Comparison of ENCODE assay signal across 25 cellular contexts in genomic region chrX:44062842-44063241, GRCh38.
DNase-seq lines count a peak whose midpoint lies in the region; ATAC-seq and TF ChIP-seq lines count a peak whose summit lies in the region.
"Had no signal": no experiment of that assay in that cellular context is flagged by ENCODE, and none has a peak within 500 bp of the region (broad histone marks: within the 10 kb centered on the region; RNA-seq: fewer than 3 reads in every experiment).

No MANE protein-coding gene starts in this region.

- TF ChIP-seq CTCF in mammary epithelial cell (conservative IDR thresholded peaks at IDR 0.05 in 1 of 2, IDR thresholded peaks at IDR 0.05 in 1 of 2; ENCODE audit: extremely low read depth in 1 of 2, insufficient read depth in 1 of 2, low read depth in 1 of 2, low read length in 2 of 2) (no peak), type B pancreatic cell (conservative IDR thresholded peaks at IDR 0.05) (no peak), HFFc6 (IDR thresholded peaks at IDR 0.05) (no peak)

- intact Hi-C loops in mammary epithelial cell (cut with micrococcal nuclease): no loop called here

- H3K4me3 ChIP-seq in mammary epithelial cell (replicated peaks in 1 of 3; ENCODE audit: insufficient read depth in 1 of 3, low read depth in 2 of 3, low read length in 3 of 3): no peak overlapping the region
- H3K4me3 ChIP-seq: SK-N-MC, thyroid gland had no signal

- H3K4me1 Mint-ChIP-seq in type B pancreatic cell (ENCODE audit: unreplicated experiment) (no peaks in the 10 kb centered on the region), HFFc6 (ENCODE audit: low read depth) (no peaks in the 10 kb centered on the region)
- H3K4me1 Mint-ChIP-seq: brain, memory B cell had no signal

- no peaks in the 10 kb centered on the region for H3K36me3 ChIP-seq in mammary epithelial cell (ENCODE audit: insufficient read depth, low read length)
- H3K36me3 ChIP-seq: thyroid gland had no signal

- no peak overlapping the region for H2AFZ ChIP-seq in mammary epithelial cell (ENCODE audit: low read depth, low read length)

- H3K9me3 Mint-ChIP-seq in type B pancreatic cell (peaks cover 9% of the 10 kb centered on the region), HFFc6 (no peaks in the 10 kb centered on the region)
- H3K9me3 Mint-ChIP-seq: activated T-helper 1 cell treated with anti-CD3 and anti-CD28 coated beads, Interleukin-12 subunit alpha, Interleukin-12 subunit beta, Interleukin-2, Interleukin-4 antibody, amounts not matched to agents 30 ng/mL and 10 ng/mL and 1 ng/mL, durations not matched to agents 14 hours and 24 hours and 36 hours; dendritic cell treated with granulocyte-macrophage colony-stimulating factor and Interleukin-4, amounts not matched to agents 40 ng/mL and 50 ng/mL, for 4 days had no signal

- no peak overlapping the region for H3K9ac ChIP-seq in mammary epithelial cell (ENCODE audit: insufficient read depth, low read length)
- H3K9ac ChIP-seq: parathyroid adenoma had no signal

- no peaks in the 10 kb centered on the region for H3K36me3 Mint-ChIP-seq in type B pancreatic cell
- no peaks in the 10 kb centered on the region for H3K36me3 Mint-ChIP-seq in HFFc6 (ENCODE audit: low read depth)
- H3K36me3 Mint-ChIP-seq: activated naive CD8-positive, alpha-beta T cell; brain; memory B cell had no signal

- H3K27me3 ChIP-seq in mammary epithelial cell (ENCODE audit: insufficient read depth, low read length): peaks cover 3% of the 10 kb centered on the region
- H3K27me3 ChIP-seq: thyroid gland had no signal

- DNase-seq in SIG-M5 treated with dmso at 0.1 percent for 504 hours (lab: John Stamatoyannopoulos, UW; ENCODE audit: unreplicated experiment) (peak; percentile 22), SIG-M5 (lab: John Stamatoyannopoulos, UW) (no peak), NOMO-1 treated with DMSO at 0.1 percent for 48 hours (lab: John Stamatoyannopoulos, UW; ENCODE audit: unreplicated experiment) (peak; percentile 66), mammary epithelial cell (peak; percentile 36), type B pancreatic cell (ENCODE audit: extremely low spot score, unreplicated experiment) (no peak), HFFc6 (no peak)
- DNase-seq: 8988T; GDM1; kidney; NCI-H1105; NCI-H2081 treated with DMSO at 0.1 percent for 48 hours; NCI-H510A treated with DMSO at 0.1 percent for 48 hours; stimulated activated naive CD4-positive, alpha-beta T cell treated with Interleukin-2 at 50 U/mL for 16 hours; T1000; thyroid gland had no signal

- no peaks in the 10 kb centered on the region for H3K79me2 ChIP-seq in mammary epithelial cell (ENCODE audit: insufficient read depth, low read length)
- H3K79me2 ChIP-seq: parathyroid adenoma had no signal

- H3K4me3 Mint-ChIP-seq in type B pancreatic cell (no peak overlapping the region), HFFc6 (no peak overlapping the region)
- H3K4me3 Mint-ChIP-seq: activated naive CD8-positive, alpha-beta T cell; activated T-helper 1 cell treated with anti-CD3 and anti-CD28 coated beads, Interleukin-12 subunit alpha, Interleukin-12 subunit beta, Interleukin-2, Interleukin-4 antibody, amounts not matched to agents 30 ng/mL and 10 ng/mL and 1 ng/mL, durations not matched to agents 14 hours and 24 hours and 36 hours; brain; dendritic cell treated with granulocyte-macrophage colony-stimulating factor and Interleukin-4, amounts not matched to agents 40 ng/mL and 50 ng/mL, for 4 days; memory B cell had no signal

- in situ Hi-C loops in mammary epithelial cell (cut with MboI; ENCODE audit: low sequenced_read_pairs in 2 of 2): no loop called here

- peaks cover under 1% of the 10 kb centered on the region for H3K4me1 ChIP-seq in mammary epithelial cell (ENCODE audit: insufficient read depth, low read length)
- H3K4me1 ChIP-seq: thyroid gland had no signal

- no peaks in the 10 kb centered on the region for H3K9me3 ChIP-seq in mammary epithelial cell (replicated peaks; ENCODE audit: insufficient read depth, low read length)
- H3K9me3 ChIP-seq: thyroid gland had no signal

- dilution Hi-C loops in mammary epithelial cell (cut with HindIII; ENCODE audit: low sequenced_read_pairs): no loop called here

- WGBS in mammary epithelial cell (ENCODE audit: low coverage, missing lambda C conversion rate): 33% methylated on average over 3 of the region's 3 CpGs

- H3K27ac Mint-ChIP-seq in type B pancreatic cell: no peak overlapping the region
- H3K27ac Mint-ChIP-seq in HFFc6: no peak overlapping the region
- H3K27ac Mint-ChIP-seq: activated naive CD8-positive, alpha-beta T cell; activated T-helper 1 cell treated with anti-CD3 and anti-CD28 coated beads, Interleukin-12 subunit alpha, Interleukin-12 subunit beta, Interleukin-2, Interleukin-4 antibody, amounts not matched to agents 30 ng/mL and 10 ng/mL and 1 ng/mL, durations not matched to agents 14 hours and 24 hours and 36 hours; brain; dendritic cell treated with granulocyte-macrophage colony-stimulating factor and Interleukin-4, amounts not matched to agents 40 ng/mL and 50 ng/mL, for 4 days; memory B cell had no signal

- ATAC-seq in HG03139 (IDR thresholded peaks at IDR 0.05; ENCODE audit: unreplicated experiment) (no peak), GM19351 (IDR thresholded peaks at IDR 0.05; ENCODE audit: unreplicated experiment) (no peak)
- ATAC-seq: activated CD4-positive, CD25-positive, alpha-beta regulatory T cell treated with anti-CD3 and anti-CD28 coated beads, Interleukin-2, amount 50 U/mL, for 24 hours had no signal

- CTCF ChIA-PET in mammary epithelial cell (lab: Charles Lee; ENCODE audit: low non-redundant PET): no interaction called here

- H4K20me1 ChIP-seq in mammary epithelial cell (ENCODE audit: insufficient read depth, low read length): no peaks in the 10 kb centered on the region

- H3K27me3 Mint-ChIP-seq in type B pancreatic cell: no peaks in the 10 kb centered on the region
- H3K27me3 Mint-ChIP-seq in HFFc6 (ENCODE audit: insufficient read depth): no peaks in the 10 kb centered on the region; the same call in 1 of the 2 replicates
- H3K27me3 Mint-ChIP-seq: activated naive CD8-positive, alpha-beta T cell; brain; dendritic cell treated with granulocyte-macrophage colony-stimulating factor and Interleukin-4, amounts not matched to agents 40 ng/mL and 50 ng/mL, for 4 days had no signal

- H3K27ac ChIP-seq in mammary epithelial cell (ENCODE audit: insufficient read depth, low read depth, low read length): no peak overlapping the region
- H3K27ac ChIP-seq: parathyroid adenoma, SK-N-MC, thyroid gland had no signal

- BruUV-seq in mammary epithelial cell (replicated peaks; lab: Mats Ljungman, UMichigan): no TSS peak

- no peak overlapping the region for H3K4me2 ChIP-seq in mammary epithelial cell (ENCODE audit: insufficient read depth, low read depth, low read length)

Comparison
In these comparisons a context has a peak if more than half of its experiments do, and no peak if none do; other contexts are left out.
1. DNase-seq: peak in SIG-M5 treated with dmso at 0.1 percent for 504 hours (single experiment), NOMO-1 treated with DMSO at 0.1 percent for 48 hours (single experiment) and mammary epithelial cell (single experiment); none in SIG-M5 (single experiment), type B pancreatic cell (single experiment) and HFFc6 (single experiment).